Comparison of ENCODE assay signal across 8 cellular contexts in genomic region chr3:157493627-157494550, GRCh38. TPM values are rescaled to one million over a fixed set of nuclear protein-coding genes. Genes with fewer than 3 reads are reported as not detected.
DNase-seq lines count a peak whose midpoint lies in the region; ATAC-seq, FAIRE-seq and TF ChIP-seq lines count a peak whose summit lies in the region.

No MANE protein-coding gene starts in this region.

- POLR2A ChIA-PET in OCI-LY7 (lab: Charles Lee), result no interaction called here

- ATAC-seq in pancreas (peak in 3 of 4 donors; percentile 65 to 75 (median 66)), HG03565 (IDR thresholded peaks at IDR 0.05; ENCODE audit: unreplicated experiment) (no peak)

- no peaks in the 10 kb centered on the region for H3K9me2 ChIP-seq in OCI-LY7 (ENCODE audit: insufficient read depth, low read length)

- H3K4me2 ChIP-seq in OCI-LY7 (ENCODE audit: low read length), result no peak overlapping the region

- intact Hi-C loops in OCI-LY7 (cut with micrococcal nuclease; ENCODE audit: unreplicated experiment) (no loop called here), esophagus muscularis mucosa (cut with DNase I) (loop anchor here (2.0 kb wide), 1 partner anchor 289 kb away; no protein-coding TSS in a partner anchor), pancreas (cut with DNase I) (loop anchor here in 2 of 3 donors (10.0 kb wide), 1 partner anchor 289 kb away; no protein-coding TSS in a partner anchor)

- H3K4me1 ChIP-seq in OCI-LY7 (ENCODE audit: insufficient read depth, low read length, poor library complexity, severe bottlenecking) (no peaks in the 10 kb centered on the region), esophagus muscularis mucosa (peaks cover 0 to 3% (median 0%) of the 10 kb centered on the region in 4 donors), pancreas (peaks cover 0 to 4% (median 0%) of the 10 kb centered on the region in 3 donors)

- H3K36me3 ChIP-seq in OCI-LY7 (ENCODE audit: insufficient read depth, low read length) (no peaks in the 10 kb centered on the region), esophagus muscularis mucosa (no peaks in the 10 kb centered on the region), pancreas (no peaks in the 10 kb centered on the region)

- 84% methylated on average over 5 of the region's 5 CpGs for WGBS in esophagus muscularis mucosa
- 75 to 76% methylated on average over 5 of the region's 5 CpGs for WGBS in pancreas, 2 donors

- CTCF ChIA-PET in OCI-LY7 (lab: Charles Lee; ENCODE audit: unreplicated experiment), result no interaction called here

- TF ChIP-seq EP300 in esophagus muscularis mucosa (IDR thresholded peaks at IDR 0.05), result no peak

- no peak overlapping the region for H3K27ac ChIP-seq in OCI-LY7 (ENCODE audit: low read depth, low read length, poor library complexity, severe bottlenecking)
- H3K27ac ChIP-seq in esophagus muscularis mucosa (replicated peaks in 1 of 4), result no peak overlapping the region
- H3K27ac ChIP-seq in pancreas, result no peak overlapping the region

- FAIRE-seq in pancreas (lab: Jason Lieb, UNC), result no peak

- no peaks in the 10 kb centered on the region for H3K27me3 ChIP-seq in esophagus muscularis mucosa
- no peaks in the 10 kb centered on the region for H3K27me3 ChIP-seq in pancreas

- H2AFZ ChIP-seq in OCI-LY7 (ENCODE audit: low read length), result no peak overlapping the region

- H3K4me3 ChIP-seq in OCI-LY7 (ENCODE audit: low read depth, low read length, poor library complexity, severe bottlenecking), result no peak overlapping the region
- H3K4me3 ChIP-seq in esophagus muscularis mucosa, result no peak overlapping the region
- H3K4me3 ChIP-seq in pancreas, result no peak overlapping the region

- peak; percentile 35 for DNase-seq in COLO668 (lab: John Stamatoyannopoulos, UW; ENCODE audit: unreplicated experiment)
- peak; percentile 42 for DNase-seq in HS-27A (ENCODE audit: low read depth)
- DNase-seq in OCI-LY7 (ENCODE audit: low spot score), result peak; percentile 12
- no peak for DNase-seq in esophagus muscularis mucosa (ENCODE audit: extremely low spot score)
- no peak for DNase-seq in pancreas
- no peak for DNase-seq in activated T-cell treated with anti-CD3 and anti-CD28 coated beads for 4 hours
- no peak for DNase-seq in D341Med (ENCODE audit: low spot score)

- no peak for TF ChIP-seq POLR2A in esophagus muscularis mucosa (IDR thresholded peaks at IDR 0.05; ENCODE audit: low read depth)

- no peaks in the 10 kb centered on the region for H4K20me1 ChIP-seq in OCI-LY7 (ENCODE audit: insufficient read depth, low read length)

- TF ChIP-seq CTCF in OCI-LY7 (conservative IDR thresholded peaks at IDR 0.05; ENCODE audit: low read length) (peak; percentile 83), esophagus muscularis mucosa (IDR thresholded peaks at IDR 0.05) (peak; percentile 36 to 60 (median 56)), pancreas (IDR thresholded peaks at IDR 0.05) (peak; percentile 37 to 60 (median 51))

- H3K79me2 ChIP-seq in OCI-LY7 (ENCODE audit: insufficient read depth, low read depth, low read length), result no peaks in the 10 kb centered on the region

- H3K9me3 ChIP-seq in OCI-LY7 (ENCODE audit: low read length) (no peaks in the 10 kb centered on the region), esophagus muscularis mucosa (no peaks in the 10 kb centered on the region), pancreas (no peaks in the 10 kb centered on the region)

- BruUV-seq in OCI-LY7 (replicated peaks; lab: Mats Ljungman, UMichigan), result no TSS peak

RNA-seq across cellular contexts. Expression of gene VEPH1, which starts 9.3 kb away (rescaled TPM):
- not detected in 2 replicates for total RNA-seq in OCI-LY7 (2014; rRNA removed; shearing (Covaris generic))
- total RNA-seq in OCI-LY7 (2022) (not detected in 2 replicates), esophagus muscularis mucosa (1 to 10 TPM in 1 of 4 donors, under 1 TPM in 2, not detected in 1; 0.23 to 1.2 (median 0.52) TPM), pancreas (10 to 100 TPM; 11.2 to 18.3 (median 14.6) TPM)
- 10 to 100 TPM in 1 of 2 donors, 1 to 10 TPM in 1; 7.6 to 12.2 TPM for polyA plus RNA-seq in pancreas

RNA-seq across cellular contexts. Expression of gene PTX3, which starts 57.2 kb away (rescaled TPM):
- total RNA-seq in OCI-LY7 (2014; rRNA removed; shearing (Covaris generic)), result not detected in 2 replicates
- total RNA-seq in OCI-LY7 (2022) (not detected in 2 replicates), esophagus muscularis mucosa (100 to 1,000 TPM in 1 of 4 donors, 1 to 10 TPM in 3; 2.1 to 132 (median 5.1) TPM), pancreas (1 to 10 TPM; 1.0 to 5.0 (median 3.0) TPM)
- polyA plus RNA-seq in pancreas, result 1 to 10 TPM; 2.1 to 2.9 TPM

Comparison
In these comparisons a context has a peak if more than half of its experiments do, and no peak if none do; other contexts are left out.
1. DNase-seq: peak in COLO668 (single experiment), HS-27A (single experiment) and OCI-LY7 (single experiment); none in esophagus muscularis mucosa (single experiment), pancreas (0 of 6), activated T-cell treated with anti-CD3 and anti-CD28 coated beads for 4 hours (single experiment) and D341Med (single experiment).
2. RNA of gene VEPH1, which starts 9.3 kb away (total RNA-seq): 11.2 to 18.3 TPM in pancreas; 0.23 to 1.2 TPM in esophagus muscularis mucosa and not detected in OCI-LY7; every median in the first group is over 4 times any median in the second.
3. Peak in every context shown above with its lines, with median percentiles within 50 percentile points of each other: CTCF ChIP-seq.